8 cellular contexts compared by ENCODE assay signal in the genomic region with DNA sequence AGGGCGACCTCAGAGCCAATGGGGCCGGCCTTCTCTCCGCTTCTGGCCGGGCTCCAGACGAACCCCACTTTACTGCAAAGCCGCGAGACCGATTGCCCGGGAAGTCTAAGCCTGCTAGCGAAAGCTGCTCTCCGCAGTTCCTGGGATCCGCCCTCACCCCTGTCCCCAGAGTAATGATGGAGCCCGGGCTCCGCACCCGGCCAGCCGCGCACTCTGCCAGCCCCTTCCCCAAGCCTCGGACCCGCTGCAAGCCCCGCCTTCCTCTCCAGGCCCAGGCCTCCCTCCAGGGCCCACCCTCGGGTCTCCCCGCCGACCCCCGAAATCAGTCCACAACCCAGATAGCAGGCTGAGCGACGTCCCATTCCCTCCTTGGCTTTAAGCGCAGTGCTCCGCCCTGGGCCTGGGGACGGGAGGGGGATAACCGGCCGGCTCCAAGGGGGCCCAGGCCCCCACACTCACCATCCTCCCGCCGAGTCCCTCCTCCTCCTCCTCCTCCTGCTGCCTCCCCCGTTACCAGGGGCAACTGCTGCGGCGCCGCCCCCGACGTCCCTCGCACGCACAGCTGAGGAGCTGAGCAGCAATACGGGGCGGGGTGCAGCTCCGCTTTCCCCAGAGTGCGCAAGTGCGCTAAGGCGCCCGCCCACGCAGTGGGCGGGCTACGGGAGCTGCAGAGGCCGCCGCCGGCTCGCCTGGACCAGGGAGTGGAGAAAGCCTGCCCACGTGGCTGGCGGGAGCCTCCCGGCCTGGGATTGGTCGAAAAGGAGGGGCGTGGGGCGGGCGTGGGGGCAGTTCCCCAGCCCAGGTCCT. TPM values are rescaled to one million over a fixed set of nuclear protein-coding genes. Genes with fewer than 3 reads are reported as not detected.
DNase-seq lines count a peak whose midpoint lies in the region; ATAC-seq and TF ChIP-seq lines count a peak whose summit lies in the region.

A gene with protein sequence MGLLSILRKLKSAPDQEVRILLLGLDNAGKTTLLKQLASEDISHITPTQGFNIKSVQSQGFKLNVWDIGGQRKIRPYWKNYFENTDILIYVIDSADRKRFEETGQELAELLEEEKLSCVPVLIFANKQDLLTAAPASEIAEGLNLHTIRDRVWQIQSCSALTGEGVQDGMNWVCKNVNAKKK (minus strand): TSS at position 584 of the 807 bp plus-strand sequence. CDS start 122 bp downstream, at position 462.

- H3K36me3 ChIP-seq in DOHH2 (ENCODE audit: control insufficient read depth, low read length) (peaks cover 30% of the 10 kb centered on the region), KOPT-K1 (ENCODE audit: insufficient read depth, low read length) (peaks cover 19% of the 10 kb centered on the region), Peyer's patch (no peaks in the 10 kb centered on the region)

- DNase-seq in Peyer's patch (peak; percentile 94 to 98 (median 98)), activated T-helper 1 cell treated with Interleukin-2 at 50 U/mL for 16 hours (ENCODE audit: low read depth) (peak; percentile 93), fibroblast of gingiva (ENCODE audit: low read depth) (peak; percentile 98), naive B cell (peak; percentile 90)
- DNase-seq in stimulated activated effector memory CD8-positive, alpha-beta T cell treated with anti-CD3 and anti-CD28 coated beads, Interleukin-12 subunit alpha, Interleukin-12 subunit beta, amount 100 ng/mL, for 72 hours (ENCODE audit: low spot score in 2 of 2), result peak; percentile 87 to 98

- peaks cover 0 to 4% of the 10 kb centered on the region in 2 donors for H3K36me3 Mint-ChIP-seq in naive B cell
- H3K36me3 Mint-ChIP-seq in stimulated activated effector memory CD8-positive, alpha-beta T cell treated with anti-CD3 and anti-CD28 coated beads, Interleukin-12 subunit alpha, Interleukin-12 subunit beta, amount 100 ng/mL, for 72 hours, result peaks cover 82% of the 10 kb centered on the region

- H3K9me3 Mint-ChIP-seq in naive B cell, result no peaks in the 10 kb centered on the region
- no peaks in the 10 kb centered on the region for H3K9me3 Mint-ChIP-seq in stimulated activated effector memory CD8-positive, alpha-beta T cell treated with anti-CD3 and anti-CD28 coated beads, Interleukin-12 subunit alpha, Interleukin-12 subunit beta, amount 100 ng/mL, for 72 hours

- ATAC-seq in GM21786 (IDR thresholded peaks at IDR 0.05; ENCODE audit: unreplicated experiment) (peak; percentile 74), naive B cell (ENCODE audit: low read depth in 2 of 2) (peak; percentile 84 to 85)
- peak; percentile 84 for ATAC-seq in stimulated activated effector memory CD8-positive, alpha-beta T cell treated with anti-CD3 and anti-CD28 coated beads, Interleukin-12 subunit alpha, Interleukin-12 subunit beta, amount 100 ng/mL, for 72 hours

- H3K9me3 ChIP-seq in DOHH2 (ENCODE audit: control insufficient read depth, insufficient read depth, low read length), result no peaks in the 10 kb centered on the region
- H3K9me3 ChIP-seq in KOPT-K1 (ENCODE audit: insufficient read depth, low read length, poor library complexity, severe bottlenecking), result no peaks in the 10 kb centered on the region
- H3K9me3 ChIP-seq in Peyer's patch, result no peaks in the 10 kb centered on the region

- H4K20me1 ChIP-seq in DOHH2 (ENCODE audit: control insufficient read depth, insufficient read depth, low read depth, low read length), result no peaks in the 10 kb centered on the region

- H3K27me3 Mint-ChIP-seq in naive B cell, result no peaks in the 10 kb centered on the region

- H3K9me2 ChIP-seq in DOHH2 (replicated peaks; ENCODE audit: control insufficient read depth, low read length), result no peaks in the 10 kb centered on the region

- H3K27ac ChIP-seq in DOHH2 (ENCODE audit: low read depth, low read length) (peak within 1 kb of the TSS; percentile 88), KOPT-K1 (ENCODE audit: low read depth, low read length, poor library complexity, severe bottlenecking) (peak within 1 kb of the TSS; percentile 85), Peyer's patch (peak within 1 kb of the TSS; percentile 83 to 90 (median 86))

- H3K27me3 ChIP-seq in DOHH2 (ENCODE audit: control insufficient read depth, low read length), result no peaks in the 10 kb centered on the region
- H3K27me3 ChIP-seq in Peyer's patch, result no peaks in the 10 kb centered on the region

- H3K4me3 Mint-ChIP-seq in naive B cell, result peak within 1 kb of the TSS; percentile 88 to 99 (median 96)
- H3K4me3 Mint-ChIP-seq in stimulated activated effector memory CD8-positive, alpha-beta T cell treated with anti-CD3 and anti-CD28 coated beads, Interleukin-12 subunit alpha, Interleukin-12 subunit beta, amount 100 ng/mL, for 72 hours, result peak within 1 kb of the TSS; percentile 92

- H3F3A ChIP-seq in DOHH2 (ENCODE audit: control insufficient read depth, insufficient read depth), result peaks cover 13% of the 10 kb centered on the region

- peaks cover 92% of the 10 kb centered on the region for H3K79me2 ChIP-seq in DOHH2 (ENCODE audit: control insufficient read depth, low read length)

- H3K4me1 Mint-ChIP-seq in naive B cell, result peaks cover 23 to 38% (median 33%) of the 10 kb centered on the region in 3 donors
- H3K4me1 Mint-ChIP-seq in stimulated activated effector memory CD8-positive, alpha-beta T cell treated with anti-CD3 and anti-CD28 coated beads, Interleukin-12 subunit alpha, Interleukin-12 subunit beta, amount 100 ng/mL, for 72 hours, result peaks cover 66% of the 10 kb centered on the region

- TF ChIP-seq POLR2A in Peyer's patch (IDR thresholded peaks at IDR 0.05), result peak in 1 of 2 donors; percentile 42

- H3K4me3 ChIP-seq in DOHH2 (ENCODE audit: low read length) (peak within 1 kb of the TSS; percentile 77), Peyer's patch (peak within 1 kb of the TSS; percentile 82 to 93 (median 89))

- H3K27ac Mint-ChIP-seq in naive B cell, result peak within 1 kb of the TSS; percentile 91 to 98 (median 95)
- peak within 1 kb of the TSS; percentile 85 for H3K27ac Mint-ChIP-seq in stimulated activated effector memory CD8-positive, alpha-beta T cell treated with anti-CD3 and anti-CD28 coated beads, Interleukin-12 subunit alpha, Interleukin-12 subunit beta, amount 100 ng/mL, for 72 hours

- H3K4me1 ChIP-seq in DOHH2 (ENCODE audit: control insufficient read depth, low read length) (peaks cover 55% of the 10 kb centered on the region), Peyer's patch (peaks cover 0 to 17% (median 0%) of the 10 kb centered on the region in 4 donors)

- H3K4me2 ChIP-seq in DOHH2 (ENCODE audit: low read length), result peak within 1 kb of the TSS; percentile 94

- peak; percentile 52 for TF ChIP-seq CTCF in DOHH2 (IDR thresholded peaks at IDR 0.05; ENCODE audit: low read depth, low read length, poor library complexity, severe bottlenecking)
- TF ChIP-seq CTCF in Peyer's patch (IDR thresholded peaks at IDR 0.05), result peak; percentile 1 to 60 (median 45)

RNA-seq across cellular contexts. Expression of the gene that starts here (rescaled TPM):
- 1 to 10 TPM; 1.4 to 9.1 (median 2.4) TPM for total RNA-seq in Peyer's patch
- polyA plus RNA-seq in naive B cell (ENCODE audit: low read depth in 6 of 6), result 1 to 10 TPM in 5 of 6 donors, under 1 TPM in 1; 0.52 to 1.9 (median 1.6) TPM

Comparison
In these comparisons a context has a peak if more than half of its experiments do, and no peak if none do; other contexts are left out.
1. Peak in every context shown above with its lines: DNase-seq, ATAC-seq, H3K4me3 ChIP-seq and H3K27ac ChIP-seq.